In genomic region chrX:96314974-96315373, GRCh38 we compare ENCODE assay signal across 13 cellular contexts.
DNase-seq lines count a peak whose midpoint lies in the region; TF ChIP-seq lines count a peak whose summit lies in the region.
"Had no signal": no experiment of that assay in that cellular context is flagged by ENCODE, and none has a peak within 500 bp of the region (broad histone marks: within the 10 kb centered on the region; RNA-seq: fewer than 3 reads in every experiment).

No MANE protein-coding gene starts in this region.

- TF ChIP-seq CTCF in Calu3 (IDR thresholded peaks at IDR 0.05; ENCODE audit: unreplicated experiment) = no peak
- no peak for TF ChIP-seq CTCF in brain microvascular endothelial cell (IDR thresholded peaks at IDR 0.05; ENCODE audit: low read depth, low read length, missing control alignments)
- no peak for TF ChIP-seq CTCF in ovary (IDR thresholded peaks at IDR 0.05)

- intact Hi-C loops in Calu3 (cut with micrococcal nuclease; ENCODE audit: unreplicated experiment) (no loop called here), ovary (cut with DNase I) (no loop called here)

- no peak overlapping the region for H3K27ac Mint-ChIP-seq in Calu3 (ENCODE audit: unreplicated experiment)
- H3K27ac Mint-ChIP-seq: activated T-helper 1 cell treated with anti-CD3 and anti-CD28 coated beads, Interleukin-12 subunit alpha, Interleukin-12 subunit beta, Interleukin-2, Interleukin-4 antibody, amounts not matched to agents 30 ng/mL and 10 ng/mL and 1 ng/mL, durations not matched to agents 14 hours and 24 hours and 36 hours; CD4-positive, CD25-positive, alpha-beta regulatory T cell; naive thymus-derived CD4-positive, alpha-beta T cell had no signal

- in situ Hi-C loops in brain microvascular endothelial cell (cut with HindIII; ENCODE audit: low pct_ligation_motif_present, low sequenced_read_pairs) = no loop called here

- CTCF ChIA-PET in Calu3 (lab: Charles Lee) = no interaction called here

- peaks cover 9% of the 10 kb centered on the region for H3K9me3 Mint-ChIP-seq in Calu3 (ENCODE audit: low read depth, unreplicated experiment)
- H3K9me3 Mint-ChIP-seq: activated T-helper 1 cell treated with anti-CD3 and anti-CD28 coated beads, Interleukin-12 subunit alpha, Interleukin-12 subunit beta, Interleukin-2, Interleukin-4 antibody, amounts not matched to agents 30 ng/mL and 10 ng/mL and 1 ng/mL, durations not matched to agents 14 hours and 24 hours and 36 hours had no signal

- no peaks in the 10 kb centered on the region for H3K36me3 Mint-ChIP-seq in Calu3 (ENCODE audit: insufficient read depth, unreplicated experiment)
- H3K36me3 Mint-ChIP-seq: CD4-positive, CD25-positive, alpha-beta regulatory T cell; naive thymus-derived CD4-positive, alpha-beta T cell had no signal

- no peak overlapping the region for H3K4me3 Mint-ChIP-seq in Calu3 (ENCODE audit: low read depth, unreplicated experiment)
- H3K4me3 Mint-ChIP-seq: activated T-helper 1 cell treated with anti-CD3 and anti-CD28 coated beads, Interleukin-12 subunit alpha, Interleukin-12 subunit beta, Interleukin-2, Interleukin-4 antibody, amounts not matched to agents 30 ng/mL and 10 ng/mL and 1 ng/mL, durations not matched to agents 14 hours and 24 hours and 36 hours; CD4-positive, CD25-positive, alpha-beta regulatory T cell; naive thymus-derived CD4-positive, alpha-beta T cell had no signal

- no peaks in the 10 kb centered on the region for H3K27me3 Mint-ChIP-seq in Calu3 (ENCODE audit: unreplicated experiment)
- H3K27me3 Mint-ChIP-seq: CD4-positive, CD25-positive, alpha-beta regulatory T cell; naive thymus-derived CD4-positive, alpha-beta T cell had no signal

- DNase-seq in Calu3 (peak; percentile 1), LoVo (ENCODE audit: low spot score) (peak; percentile 9), brain microvascular endothelial cell (peak; percentile 40), kidney tubule cell (ENCODE audit: low spot score) (peak; percentile 46), iPS-NIHi11 (ENCODE audit: low spot score) (no peak), globus pallidus (ENCODE audit: low spot score) (no peak), NCI-H187 (lab: John Stamatoyannopoulos, UW) (no peak), ovary (no peak)
- DNase-seq: activated CD4-positive, alpha-beta T cell treated with anti-CD3 and anti-CD28 coated beads for 4 hours; CD4-positive, CD25-positive, alpha-beta regulatory T cell; Kasumi-1; naive thymus-derived CD4-positive, alpha-beta T cell had no signal

- no TSS peak for BruUV-seq in Calu3 (replicated peaks; lab: Mats Ljungman, UMichigan)

- H3K27ac ChIP-seq in brain microvascular endothelial cell (no peak overlapping the region), ovary (no peak overlapping the region)

- 73 to 74% (median 74%) methylated on average over 2 of the region's 2 CpGs for WGBS in ovary, 3 donors

- no peaks in the 10 kb centered on the region for H3K9me3 ChIP-seq in ovary

- no peak for TF ChIP-seq POLR2A in ovary (IDR thresholded peaks at IDR 0.05)

- H3K4me1 ChIP-seq in ovary (ENCODE audit: insufficient read depth) = no peaks in the 10 kb centered on the region

- no peak for TF ChIP-seq EP300 in ovary (IDR thresholded peaks at IDR 0.05)

- no peak overlapping the region for H3K4me3 ChIP-seq in brain microvascular endothelial cell (ENCODE audit: low read depth, low read length)
- H3K4me3 ChIP-seq in ovary = no peak overlapping the region

- no peaks in the 10 kb centered on the region for H3K36me3 ChIP-seq in brain microvascular endothelial cell (replicated peaks)
- H3K36me3 ChIP-seq in ovary = no peaks in the 10 kb centered on the region

- H3K27me3 ChIP-seq in brain microvascular endothelial cell (replicated peaks) (no peaks in the 10 kb centered on the region), ovary (no peaks in the 10 kb centered on the region)

- no peaks in the 10 kb centered on the region for H3K4me1 Mint-ChIP-seq in Calu3 (ENCODE audit: low read depth, unreplicated experiment)
- H3K4me1 Mint-ChIP-seq: CD4-positive, CD25-positive, alpha-beta regulatory T cell; naive thymus-derived CD4-positive, alpha-beta T cell had no signal

Comparison
In these comparisons a context has a peak if more than half of its experiments do, and no peak if none do; other contexts are left out.
1. DNase-seq: peak in Calu3 (single experiment), LoVo (single experiment), brain microvascular endothelial cell (single experiment) and kidney tubule cell (single experiment); none in iPS-NIHi11 (single experiment), globus pallidus (single experiment), NCI-H187 (0 of 2) and ovary (0 of 5).